ENCODE assay signal across 8 cellular contexts in genomic region chr17:8117980-8118768, GRCh38. TPM values are rescaled to one million over a fixed set of nuclear protein-coding genes. Genes with fewer than 3 reads are reported as not detected.
DNase-seq lines count a peak whose midpoint lies in the region; ATAC-seq and TF ChIP-seq lines count a peak whose summit lies in the region.

Gene ALOXE3, minus strand, starts transcription at chr17:8118514. Its CDS starts 524 bp downstream, at chr17:8117990.

- H3K4me3 Mint-ChIP-seq in activated naive CD4-positive, alpha-beta T cell treated with anti-CD3 and anti-CD28 coated beads for 36 hours = peak within 1 kb of the TSS; percentile 84

- H3K36me3 ChIP-seq in Panc1 (ENCODE audit: control insufficient read depth, insufficient read depth, low read length) (no peaks in the 10 kb centered on the region), liver (ENCODE audit: control insufficient read depth in 4 of 4, insufficient read depth in 3 of 4, low read depth in 1 of 4, low read length in 3 of 4) (no peaks in the 10 kb centered on the region), suprapubic skin (no peaks in the 10 kb centered on the region)

- DNase-seq in activated naive CD4-positive, alpha-beta T cell treated with anti-CD3 and anti-CD28 coated beads for 36 hours = peak; percentile 49
- no peak for DNase-seq in activated naive CD4-positive, alpha-beta T cell (lab: John Stamatoyannopoulos, UW)
- DNase-seq in Panc1 (ENCODE audit: low read depth, low spot score) = no peak
- DNase-seq in cerebellum (ENCODE audit: low spot score) = peak; percentile 66
- peak in 1 of 2 donors; percentile 79 for DNase-seq in suprapubic skin (ENCODE audit: low spot score in 2 of 2)

- ATAC-seq in Panc1 (peak; percentile 21; the same call in 1 of the 2 replicates), GM19035 (IDR thresholded peaks at IDR 0.05; ENCODE audit: unreplicated experiment) (no peak), GM19351 (IDR thresholded peaks at IDR 0.05; ENCODE audit: unreplicated experiment) (no peak)

- no peak for TF ChIP-seq RAD21 in liver (IDR thresholded peaks at IDR 0.05)

- peaks cover 5% of the 10 kb centered on the region for H3K36me3 Mint-ChIP-seq in activated naive CD4-positive, alpha-beta T cell treated with anti-CD3 and anti-CD28 coated beads for 36 hours (ENCODE audit: low read depth)

- H3K27me3 ChIP-seq in Panc1 (ENCODE audit: control insufficient read depth, insufficient read depth, low read length) = no peaks in the 10 kb centered on the region
- peaks cover 0 to 24% (median 6%) of the 10 kb centered on the region in 4 donors for H3K27me3 ChIP-seq in liver (ENCODE audit: control insufficient read depth in 4 of 4, insufficient read depth in 4 of 4, low read length in 3 of 4)
- peaks cover 38% of the 10 kb centered on the region for H3K27me3 ChIP-seq in suprapubic skin

- no peak for TF ChIP-seq POLR2A in suprapubic skin (IDR thresholded peaks at IDR 0.05)

- TF ChIP-seq CTCF in Panc1 (IDR thresholded peaks at IDR 0.05) = 0 out of 2 replicates have a peak, but pooled peaks have one; percentile 4
- TF ChIP-seq CTCF in liver (IDR thresholded peaks at IDR 0.05; ENCODE audit: low read depth, low read length, missing input control) = no peak
- no peak for TF ChIP-seq CTCF in suprapubic skin (IDR thresholded peaks at IDR 0.05)

- TF ChIP-seq EP300 in suprapubic skin (IDR thresholded peaks at IDR 0.05) = no peak

- H3K27ac Mint-ChIP-seq in activated naive CD4-positive, alpha-beta T cell treated with anti-CD3 and anti-CD28 coated beads for 36 hours = peak within 1 kb of the TSS; percentile 93

- in situ Hi-C loops in Panc1 (cut with HindIII; ENCODE audit: low pct_unique_long_range_greater_than_20kb, low sequenced_read_pairs) = no loop called here

- no peaks in the 10 kb centered on the region for H3K4me1 ChIP-seq in Panc1 (ENCODE audit: control insufficient read depth, insufficient read depth, low read length)
- H3K4me1 ChIP-seq in liver (ENCODE audit: control insufficient read depth in 4 of 4, insufficient read depth in 4 of 4, low read length in 3 of 4) = peaks cover 14 to 48% (median 45%) of the 10 kb centered on the region in 4 donors
- H3K4me1 ChIP-seq in suprapubic skin = peaks cover 50% of the 10 kb centered on the region

- POLR2A ChIA-PET in Panc1 (lab: Charles Lee) = no interaction called here

- peaks cover 32% of the 10 kb centered on the region for H3K27me3 Mint-ChIP-seq in activated naive CD4-positive, alpha-beta T cell treated with anti-CD3 and anti-CD28 coated beads for 36 hours (ENCODE audit: low read depth)

- H3K9ac ChIP-seq in liver (ENCODE audit: low read depth in 1 of 2, low read length in 2 of 2) = peak within 1 kb of the TSS; percentile 36 to 75

- intact Hi-C loops in activated naive CD4-positive, alpha-beta T cell treated with anti-CD3 and anti-CD28 coated beads for 36 hours (cut with micrococcal nuclease) = loop anchor here (1.0 to 2.0 kb wide), 9 partner anchors 24 to 627 kb away; partner anchors contain the start of genes CCDC42, KDM6B and SLC25A35
- intact Hi-C loops in Panc1 (cut with micrococcal nuclease; ENCODE audit: unreplicated experiment) = loop anchor here (2.0 to 5.0 kb wide), 2 partner anchors 36 to 57 kb away; no protein-coding TSS in a partner anchor

- peaks cover 40% of the 10 kb centered on the region for H3K4me1 Mint-ChIP-seq in activated naive CD4-positive, alpha-beta T cell treated with anti-CD3 and anti-CD28 coated beads for 36 hours (ENCODE audit: low read depth)

- H3K9me3 ChIP-seq in Panc1 (ENCODE audit: control insufficient read depth, insufficient read depth, low read depth, low read length) (no peaks in the 10 kb centered on the region), liver (ENCODE audit: control insufficient read depth in 4 of 4, low read length in 3 of 4) (no peaks in the 10 kb centered on the region), suprapubic skin (no peaks in the 10 kb centered on the region)

- H3K4me3 ChIP-seq in Panc1 (ENCODE audit: low read depth in 2 of 2, low read length in 2 of 2) (peak within 1 kb of the TSS; percentile 60 to 91), liver (ENCODE audit: low read depth in 1 of 3, low read length in 3 of 3) (peak within 1 kb of the TSS; percentile 34 to 43 (median 41)), suprapubic skin (peak within 1 kb of the TSS; percentile 74)

- H3K27ac ChIP-seq in Panc1 (ENCODE audit: low read length) (peak within 1 kb of the TSS; percentile 63; the same call in 1 of the 2 replicates), liver (ENCODE audit: low read depth in 1 of 2, low read length in 2 of 2) (peak within 1 kb of the TSS; percentile 34 to 59), suprapubic skin (peak within 1 kb of the TSS; percentile 91)

- WGBS in liver = 3% methylated on average over 33 of the region's 33 CpGs
- WGBS in suprapubic skin = under 1% methylated on average over 25 of the region's 33 CpGs

- CTCF ChIA-PET in activated naive CD4-positive, alpha-beta T cell treated with anti-CD3 and anti-CD28 coated beads for 36 hours (lab: Charles Lee) = interaction anchor here (0.5 to 4.8 kb wide), 23 partner anchors 8 to 1022 kb away, joined by 3 to 53 read pairs (median 5); partner anchors contain the start of gene PFAS
- CTCF ChIA-PET in Panc1 (lab: Charles Lee) = interaction anchor here (1.1 to 1.7 kb wide), 2 partner anchors 24 to 41 kb away, joined by 3 to 12 read pairs; no protein-coding TSS in a partner anchor

- BruUV-seq in Panc1 (replicated peaks; lab: Mats Ljungman, UMichigan) = no TSS peak

- H3K9me3 Mint-ChIP-seq in activated naive CD4-positive, alpha-beta T cell treated with anti-CD3 and anti-CD28 coated beads for 36 hours = no peaks in the 10 kb centered on the region

TF ChIP-seq in liver, 16 proteins besides CTCF, POLR2A, EP300 and RAD21:
- TF ChIP-seq, protein P1, sequence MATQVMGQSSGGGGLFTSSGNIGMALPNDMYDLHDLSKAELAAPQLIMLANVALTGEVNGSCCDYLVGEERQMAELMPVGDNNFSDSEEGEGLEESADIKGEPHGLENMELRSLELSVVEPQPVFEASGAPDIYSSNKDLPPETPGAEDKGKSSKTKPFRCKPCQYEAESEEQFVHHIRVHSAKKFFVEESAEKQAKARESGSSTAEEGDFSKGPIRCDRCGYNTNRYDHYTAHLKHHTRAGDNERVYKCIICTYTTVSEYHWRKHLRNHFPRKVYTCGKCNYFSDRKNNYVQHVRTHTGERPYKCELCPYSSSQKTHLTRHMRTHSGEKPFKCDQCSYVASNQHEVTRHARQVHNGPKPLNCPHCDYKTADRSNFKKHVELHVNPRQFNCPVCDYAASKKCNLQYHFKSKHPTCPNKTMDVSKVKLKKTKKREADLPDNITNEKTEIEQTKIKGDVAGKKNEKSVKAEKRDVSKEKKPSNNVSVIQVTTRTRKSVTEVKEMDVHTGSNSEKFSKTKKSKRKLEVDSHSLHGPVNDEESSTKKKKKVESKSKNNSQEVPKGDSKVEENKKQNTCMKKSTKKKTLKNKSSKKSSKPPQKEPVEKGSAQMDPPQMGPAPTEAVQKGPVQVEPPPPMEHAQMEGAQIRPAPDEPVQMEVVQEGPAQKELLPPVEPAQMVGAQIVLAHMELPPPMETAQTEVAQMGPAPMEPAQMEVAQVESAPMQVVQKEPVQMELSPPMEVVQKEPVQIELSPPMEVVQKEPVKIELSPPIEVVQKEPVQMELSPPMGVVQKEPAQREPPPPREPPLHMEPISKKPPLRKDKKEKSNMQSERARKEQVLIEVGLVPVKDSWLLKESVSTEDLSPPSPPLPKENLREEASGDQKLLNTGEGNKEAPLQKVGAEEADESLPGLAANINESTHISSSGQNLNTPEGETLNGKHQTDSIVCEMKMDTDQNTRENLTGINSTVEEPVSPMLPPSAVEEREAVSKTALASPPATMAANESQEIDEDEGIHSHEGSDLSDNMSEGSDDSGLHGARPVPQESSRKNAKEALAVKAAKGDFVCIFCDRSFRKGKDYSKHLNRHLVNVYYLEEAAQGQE (IDR thresholded peaks at IDR 0.05) = no peak
- no peak for TF ChIP-seq TAF1 (conservative IDR thresholded peaks at IDR 0.05)
- TF ChIP-seq NR2F2 (IDR thresholded peaks at IDR 0.05) = no peak
- TF ChIP-seq FOXA1 (IDR thresholded peaks at IDR 0.05) = no peak
- TF ChIP-seq, protein P2, sequence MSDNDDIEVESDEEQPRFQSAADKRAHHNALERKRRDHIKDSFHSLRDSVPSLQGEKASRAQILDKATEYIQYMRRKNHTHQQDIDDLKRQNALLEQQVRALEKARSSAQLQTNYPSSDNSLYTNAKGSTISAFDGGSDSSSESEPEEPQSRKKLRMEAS (IDR thresholded peaks at IDR 0.05) = no peak

RNA-seq across cellular contexts. Expression of gene ALOXE3, which starts in this region (rescaled TPM):
- total RNA-seq in activated naive CD4-positive, alpha-beta T cell treated with anti-CD3 and anti-CD28 coated beads for 36 hours = not detected
- total RNA-seq in Panc1 (2021; ENCODE audit: unreplicated experiment) (0.46 TPM), cerebellum (0.45 TPM), liver (not detected), suprapubic skin (10 to 100 TPM; 44.5 to 95.3 (median 69.9) TPM)
- polyA plus RNA-seq in Panc1 (2012; ENCODE audit: insufficient read length) = not detected
- polyA plus RNA-seq in liver = not detected

Comparison
In these comparisons a context has a peak if more than half of its experiments do, and no peak if none do; other contexts are left out.
1. RNA of gene ALOXE3 (total RNA-seq): 44.5 to 95.3 TPM in suprapubic skin; 0.46 TPM in Panc1 (single experiment), 0.45 TPM in cerebellum (single experiment), not detected in activated naive CD4-positive, alpha-beta T cell treated with anti-CD3 and anti-CD28 coated beads for 36 hours and not detected in liver; every median in the first group is over 10 times any median in the second.
2. Peak in DNase-seq in activated naive CD4-positive, alpha-beta T cell treated with anti-CD3 and anti-CD28 coated beads for 36 hours; RNA of the gene not detected or under 1 TPM.
3. Peak in ATAC-seq, H3K4me3 ChIP-seq and H3K27ac ChIP-seq in Panc1; RNA of the gene not detected or under 1 TPM.
4. Peak in DNase-seq in cerebellum; RNA of the gene not detected or under 1 TPM.
5. Peak in every context shown above with its lines, with median percentiles within 50 percentile points of each other: H3K27ac ChIP-seq and H3K4me3 ChIP-seq.